In genomic region chr16:1117926-1118325, GRCh38 we compare ENCODE assay signal across 1 cellular context.
A peak's percentile ranks its signal among the peaks of the same experiment; 100 is the strongest.
TF ChIP-seq lines count a peak whose summit lies in the region.

No MANE protein-coding gene starts in this region.

TF ChIP-seq in HepG2, 621 proteins besides CTCF, POLR2A, EP300 and RAD21:
- TF ChIP-seq NR0B2 (CRISPR knock-in tag; IDR thresholded peaks at IDR 0.05) (no peak), ZNF549 (CRISPR knock-in tag; IDR thresholded peaks at IDR 0.05) (no peak), DNMT3B (CRISPR knock-in tag; conservative IDR thresholded peaks at IDR 0.05) (no peak), MNT (IDR thresholded peaks at IDR 0.05) (peak; percentile 60), ZNF431 (CRISPR knock-in tag; IDR thresholded peaks at IDR 0.05; ENCODE audit: borderline replicate concordance, low read depth) (no peak)
